In genomic region chr5:133252133-133252480, GRCh38 we compare ENCODE assay signal across 15 cellular contexts.
"Had no signal": no experiment of that assay in that cellular context is flagged by ENCODE, and none has a peak within 500 bp of the region (broad histone marks: within the 10 kb centered on the region; RNA-seq: fewer than 3 reads in every experiment).

No MANE protein-coding gene starts in this region.

- H3K9me3 ChIP-seq: breast epithelium, left ventricle myocardium inferior, pancreas, thoracic aorta had no signal

- H3K4me1 ChIP-seq: breast epithelium, left ventricle myocardium inferior, pancreas had no signal

- H3K27ac Mint-ChIP-seq: activated CD8-positive, alpha-beta T cell treated with anti-CD3 and anti-CD28 coated beads for 36 hours; activated T-cell treated with anti-CD3 and anti-CD28 coated beads, Interleukin-2, amount 50 U/mL, for 72 hours; stimulated activated naive CD8-positive, alpha-beta T cell treated with anti-CD3 and anti-CD28 coated beads, Interleukin-15, amount 100 ng/mL, for 72 hours had no signal

- H3K27me3 Mint-ChIP-seq: activated CD8-positive, alpha-beta T cell treated with anti-CD3 and anti-CD28 coated beads for 36 hours; stimulated activated naive CD8-positive, alpha-beta T cell treated with anti-CD3 and anti-CD28 coated beads, Interleukin-15, amount 100 ng/mL, for 72 hours had no signal

- ATAC-seq: activated CD8-positive, alpha-beta T cell treated with anti-CD3 and anti-CD28 coated beads for 36 hours; activated T-cell treated with anti-CD3 and anti-CD28 coated beads, Interleukin-2, amount 50 U/mL, for 72 hours; esophagus mucosa; pancreas; stimulated activated naive CD8-positive, alpha-beta T cell treated with anti-CD3 and anti-CD28 coated beads, Interleukin-15, amount 100 ng/mL, for 72 hours had no signal

- H3K27me3 ChIP-seq: breast epithelium, pancreas had no signal

- H3K36me3 ChIP-seq: breast epithelium, left ventricle myocardium inferior, pancreas, thoracic aorta had no signal

- H3K4me1 Mint-ChIP-seq: neural crest cell; stimulated activated naive CD8-positive, alpha-beta T cell treated with anti-CD3 and anti-CD28 coated beads, Interleukin-15, amount 100 ng/mL, for 72 hours had no signal

- H3K9me3 Mint-ChIP-seq: activated CD8-positive, alpha-beta T cell treated with anti-CD3 and anti-CD28 coated beads for 36 hours; activated T-cell treated with anti-CD3 and anti-CD28 coated beads, Interleukin-2, amount 50 U/mL, for 72 hours; neural crest cell; stimulated activated naive CD8-positive, alpha-beta T cell treated with anti-CD3 and anti-CD28 coated beads, Interleukin-15, amount 100 ng/mL, for 72 hours had no signal

- H3K4me3 Mint-ChIP-seq: activated CD8-positive, alpha-beta T cell treated with anti-CD3 and anti-CD28 coated beads for 36 hours; activated T-cell treated with anti-CD3 and anti-CD28 coated beads, Interleukin-2, amount 50 U/mL, for 72 hours; neural crest cell; stimulated activated naive CD8-positive, alpha-beta T cell treated with anti-CD3 and anti-CD28 coated beads, Interleukin-15, amount 100 ng/mL, for 72 hours had no signal

- DNase-seq: activated CD4-positive, alpha-beta T cell treated with anti-CD3 and anti-CD28 coated beads for 4 hours; activated CD8-positive, alpha-beta memory T cell treated with anti-CD3 and anti-CD28 coated beads, Interleukin-2, amount 50 U/mL, for 4 hours; activated CD8-positive, alpha-beta T cell treated with anti-CD3 and anti-CD28 coated beads for 36 hours; activated gamma-delta T cell treated with Interleukin-2 at 50 U/mL for 16 hours; activated T-cell treated with anti-CD3 and anti-CD28 coated beads, Interleukin-2, amount 50 U/mL, for 72 hours; hypothalamus; left ventricle myocardium inferior; pancreas; stimulated activated CD4-positive, alpha-beta T cell treated with anti-CD3 and anti-CD28 coated beads, Interleukin-4, amount 100 ng/mL, for 24 hours; stimulated activated naive CD8-positive, alpha-beta T cell treated with anti-CD3 and anti-CD28 coated beads, Interleukin-15, amount 100 ng/mL, for 72 hours had no signal

- H3K4me3 ChIP-seq: breast epithelium, left ventricle myocardium inferior, pancreas, thoracic aorta had no signal

- H3K27ac ChIP-seq: breast epithelium, left ventricle myocardium inferior, pancreas, thoracic aorta, VCaP had no signal
